ENCODE assay signal across 16 cellular contexts in genomic region chr5:87252283-87252605, GRCh38. TPM values are rescaled to one million over a fixed set of nuclear protein-coding genes. Genes with fewer than 3 reads are reported as not detected.
A peak's percentile ranks its signal among the peaks of the same experiment; 100 is the strongest.
DNase-seq lines count a peak whose midpoint lies in the region; ATAC-seq and TF ChIP-seq lines count a peak whose summit lies in the region.
"Had no signal": no experiment of that assay in that cellular context is flagged by ENCODE, and none has a peak within 500 bp of the region (broad histone marks: within the 10 kb centered on the region; RNA-seq: fewer than 3 reads in every experiment).

No MANE protein-coding gene starts in this region.

- no peaks in the 10 kb centered on the region for H3K27me3 Mint-ChIP-seq in WTC11 (ENCODE audit: low read depth)
- no peaks in the 10 kb centered on the region for H3K27me3 Mint-ChIP-seq in activated CD8-positive, alpha-beta T cell treated with anti-CD3 and anti-CD28 coated beads for 36 hours
- H3K27me3 Mint-ChIP-seq: CD4-positive, alpha-beta memory T cell had no signal

- H3K36me3 ChIP-seq in H7 (replicated peaks; ENCODE audit: control insufficient read depth, insufficient read depth, low read length) (no peaks in the 10 kb centered on the region), aorta (ENCODE audit: control insufficient read depth in 1 of 2, insufficient read depth in 2 of 2, low read length in 1 of 2) (no peaks in the 10 kb centered on the region)
- H3K36me3 ChIP-seq: BE2C had no signal

- H3K27me3 ChIP-seq in H7 (ENCODE audit: control insufficient read depth, insufficient read depth, low read length) (no peaks in the 10 kb centered on the region), aorta (ENCODE audit: control insufficient read depth in 1 of 2, insufficient read depth in 2 of 2, low read length in 1 of 2) (no peaks in the 10 kb centered on the region)

- H3K27ac Mint-ChIP-seq in WTC11: no peak overlapping the region
- no peak overlapping the region for H3K27ac Mint-ChIP-seq in activated CD8-positive, alpha-beta T cell treated with anti-CD3 and anti-CD28 coated beads for 36 hours
- H3K27ac Mint-ChIP-seq: CD4-positive, alpha-beta memory T cell; HFFc6 had no signal

- no peaks in the 10 kb centered on the region; the same call in 1 of the 2 replicates for H3K9me3 Mint-ChIP-seq in WTC11
- H3K9me3 Mint-ChIP-seq in activated CD8-positive, alpha-beta T cell treated with anti-CD3 and anti-CD28 coated beads for 36 hours: no peaks in the 10 kb centered on the region
- H3K9me3 Mint-ChIP-seq: CD4-positive, alpha-beta memory T cell had no signal

- CTCF ChIA-PET in WTC11 (lab: Charles Lee): interaction anchor here (1.2 kb wide), 1 partner anchor 15 kb away, joined by 4 read pairs; the partner anchor contains the start of gene RASA1
- CTCF ChIA-PET in activated CD8-positive, alpha-beta T cell treated with anti-CD3 and anti-CD28 coated beads for 36 hours (lab: Charles Lee): no interaction called here

- DNase-seq in H7 (peak; percentile 18), WTC11 (ENCODE audit: low spot score) (no peak), posterior vena cava (ENCODE audit: low spot score) (peak; percentile 22), aorta (no peak)
- DNase-seq in activated CD8-positive, alpha-beta T cell treated with anti-CD3 and anti-CD28 coated beads for 36 hours: no peak
- DNase-seq: BE2C; CD4-positive, alpha-beta memory T cell; DMS79; GM23248; HCEC 1CT; HFFc6; IMR-90; KBM-7 had no signal

- peak overlapping the region; percentile 52 for H3K4me3 Mint-ChIP-seq in WTC11
- H3K4me3 Mint-ChIP-seq in activated CD8-positive, alpha-beta T cell treated with anti-CD3 and anti-CD28 coated beads for 36 hours: no peak overlapping the region
- H3K4me3 Mint-ChIP-seq: CD4-positive, alpha-beta memory T cell; HFFc6 had no signal

- H3K27ac ChIP-seq in aorta (ENCODE audit: low read depth in 1 of 2, low read length in 2 of 2): no peak overlapping the region
- H3K27ac ChIP-seq: C4-2B, GM23248 had no signal

- H3K9me3 ChIP-seq in aorta (ENCODE audit: control insufficient read depth, low read length): no peaks in the 10 kb centered on the region
- H3K9me3 ChIP-seq: BE2C had no signal

- no peak for TF ChIP-seq CTCF in WTC11 (IDR thresholded peaks at IDR 0.05)
- no peak for TF ChIP-seq CTCF in activated CD8-positive, alpha-beta T cell treated with anti-CD3 and anti-CD28 coated beads for 36 hours (IDR thresholded peaks at IDR 0.05)

- POLR2A ChIA-PET in WTC11 (lab: Charles Lee): no interaction called here
- POLR2A ChIA-PET in activated CD8-positive, alpha-beta T cell treated with anti-CD3 and anti-CD28 coated beads for 36 hours (lab: Charles Lee): no interaction called here

- WGBS in aorta, 2 donors: 98% methylated on average over 13 to 16 of the region's 16 CpGs

- H3K4me1 Mint-ChIP-seq in WTC11: no peaks in the 10 kb centered on the region
- no peaks in the 10 kb centered on the region for H3K4me1 Mint-ChIP-seq in activated CD8-positive, alpha-beta T cell treated with anti-CD3 and anti-CD28 coated beads for 36 hours (ENCODE audit: low read depth)
- H3K4me1 Mint-ChIP-seq: CD4-positive, alpha-beta memory T cell had no signal

- intact Hi-C loops in posterior vena cava (cut with DNase I) (no loop called here), aorta (cut with DNase I) (no loop called here)
- intact Hi-C loops in activated CD8-positive, alpha-beta T cell treated with anti-CD3 and anti-CD28 coated beads for 36 hours (cut with micrococcal nuclease): no loop called here

- H3K36me3 Mint-ChIP-seq in WTC11: no peaks in the 10 kb centered on the region
- no peaks in the 10 kb centered on the region for H3K36me3 Mint-ChIP-seq in activated CD8-positive, alpha-beta T cell treated with anti-CD3 and anti-CD28 coated beads for 36 hours (ENCODE audit: low read depth)
- H3K36me3 Mint-ChIP-seq: CD4-positive, alpha-beta memory T cell had no signal

- H3K4me3 ChIP-seq in H7 (ENCODE audit: insufficient read depth, low read depth, low read length): no peak overlapping the region
- no peak overlapping the region for H3K4me3 ChIP-seq in aorta (ENCODE audit: low read length in 2 of 2)
- H3K4me3 ChIP-seq: GM23248 had no signal

- H3K4me1 ChIP-seq in aorta (ENCODE audit: control insufficient read depth in 1 of 2, insufficient read depth in 2 of 2, low read length in 2 of 2): no peaks in the 10 kb centered on the region
- H3K4me1 ChIP-seq: BE2C had no signal

- ATAC-seq in WTC11 (peak; percentile 74), aorta (ENCODE audit: low FRiP score) (peak; percentile 29), GM21723 (IDR thresholded peaks at IDR 0.05; ENCODE audit: unreplicated experiment) (no peak), GM19467 (IDR thresholded peaks at IDR 0.05; ENCODE audit: unreplicated experiment) (no peak)
- ATAC-seq in activated CD8-positive, alpha-beta T cell treated with anti-CD3 and anti-CD28 coated beads for 36 hours: no peak

TF ChIP-seq in WTC11, 78 proteins besides CTCF, POLR2A, EP300 and RAD21 (continues in another document):
- TF ChIP-seq HMGXB4 (CRISPR knock-in tag; IDR thresholded peaks at IDR 0.05) (no peak), ZBTB21 (CRISPR knock-in tag; IDR thresholded peaks at IDR 0.05; ENCODE audit: borderline replicate concordance) (no peak), CBFB (CRISPR knock-in tag; IDR thresholded peaks at IDR 0.05; ENCODE audit: low read depth) (no peak), ETV6 (CRISPR knock-in tag; IDR thresholded peaks at IDR 0.05) (no peak), GABPB1 (CRISPR knock-in tag; IDR thresholded peaks at IDR 0.05) (no peak), TEAD4 (CRISPR knock-in tag; IDR thresholded peaks at IDR 0.05) (no peak), PREB (CRISPR knock-in tag; IDR thresholded peaks at IDR 0.05; ENCODE audit: borderline replicate concordance) (no peak), E2F5 (CRISPR knock-in tag; IDR thresholded peaks at IDR 0.05) (no peak), NR2C2 (CRISPR knock-in tag; IDR thresholded peaks at IDR 0.05) (no peak), ZSCAN18 (CRISPR knock-in tag; IDR thresholded peaks at IDR 0.05) (no peak), ZNF263 (CRISPR knock-in tag; IDR thresholded peaks at IDR 0.05; ENCODE audit: low read depth) (no peak)

RNA-seq across cellular contexts. Expression of gene RASA1, which starts 15.4 kb away (rescaled TPM):
- 23.3 and 32.0 TPM in 2 replicates for total RNA-seq in H7 (2014; rRNA removed; shearing (Covaris generic))
- total RNA-seq in WTC11 (2021): 31.0 to 32.1 TPM (median 32.0 TPM) in 3 replicates
- total RNA-seq in posterior vena cava: 10 to 100 TPM; 22.6 to 23.0 TPM
- 10 to 100 TPM; 25.3 to 33.6 TPM for total RNA-seq in aorta
- 10 to 100 TPM in 1 of 2 donors, 1 to 10 TPM in 1; 9.3 to 22.1 TPM for polyA plus RNA-seq in aorta
- total RNA-seq in activated CD8-positive, alpha-beta T cell treated with anti-CD3 and anti-CD28 coated beads for 36 hours: 10 to 100 TPM; 17.6 to 19.3 TPM

Comparison
In these comparisons a context has a peak if more than half of its experiments do, and no peak if none do; other contexts are left out.
1. DNase-seq: peak in H7 (single experiment) and posterior vena cava (single experiment); none in WTC11 (single experiment), aorta (0 of 2) and activated CD8-positive, alpha-beta T cell treated with anti-CD3 and anti-CD28 coated beads for 36 hours (single experiment).
2. ATAC-seq: peak in WTC11 (single experiment) and aorta (single experiment); none in activated CD8-positive, alpha-beta T cell treated with anti-CD3 and anti-CD28 coated beads for 36 hours (single experiment), GM21723 (single experiment) and GM19467 (single experiment).